12 cellular contexts compared by ENCODE assay signal in genomic region chr17:79804856-79805696, GRCh38. TPM values are rescaled to one million over a fixed set of nuclear protein-coding genes. Genes with fewer than 3 reads are reported as not detected.
A peak's percentile ranks its signal among the peaks of the same experiment; 100 is the strongest.
DNase-seq lines count a peak whose midpoint lies in the region; ATAC-seq and TF ChIP-seq lines count a peak whose summit lies in the region.
"Had no signal": no experiment of that assay in that cellular context is flagged by ENCODE, and none has a peak within 500 bp of the region (broad histone marks: within the 10 kb centered on the region; RNA-seq: fewer than 3 reads in every experiment).

No MANE protein-coding gene starts in this region.

- H3K4me2 ChIP-seq in BLaER1: no peak overlapping the region

- intact Hi-C loops in vagina (cut with DNase I): no loop called here

- H3K27ac ChIP-seq in BLaER1 (no peak overlapping the region), Peyer's patch (no peak overlapping the region), vagina (no peak overlapping the region)
- H3K27ac ChIP-seq: left lung, ovary had no signal

- H3K9me3 ChIP-seq in BLaER1 (no peaks in the 10 kb centered on the region), Peyer's patch (peaks cover 0 to 23% (median 0%) of the 10 kb centered on the region in 4 donors), vagina (no peaks in the 10 kb centered on the region)
- H3K9me3 ChIP-seq: left lung, ovary had no signal

- no peaks in the 10 kb centered on the region for H3K36me3 Mint-ChIP-seq in IgD-negative memory B cell
- no peaks in the 10 kb centered on the region for H3K36me3 Mint-ChIP-seq in brain

- no peak for DNase-seq in Peyer's patch
- no peak for DNase-seq in vagina (ENCODE audit: extremely low spot score in 2 of 2)
- DNase-seq in amygdala (lab: John Stamatoyannopoulos, UW): no peak
- DNase-seq: anterior cingulate cortex; effector CD8-positive, alpha-beta T cell; left lung; ovary had no signal

- peak; percentile 8 for ATAC-seq in GM18870 (IDR thresholded peaks at IDR 0.05; ENCODE audit: unreplicated experiment)
- no peak for ATAC-seq in GM18505 (IDR thresholded peaks at IDR 0.05; ENCODE audit: unreplicated experiment)

- H3K4me3 Mint-ChIP-seq in IgD-negative memory B cell (peak overlapping the region in 3 of 4 donors; percentile 83 to 87 (median 83)), brain (peak overlapping the region; percentile 62 to 85 (median 81))

- peaks cover 57% of the 10 kb centered on the region for H3K27me3 Mint-ChIP-seq in IgD-negative memory B cell
- H3K27me3 Mint-ChIP-seq in brain: peaks cover 87% of the 10 kb centered on the region

- H3K27ac Mint-ChIP-seq in IgD-negative memory B cell: peak overlapping the region; percentile 39 to 98 (median 92)
- H3K27ac Mint-ChIP-seq in brain: no peak overlapping the region

- H3K27me3 ChIP-seq in BLaER1 (peaks cover 100% of the 10 kb centered on the region), Peyer's patch (peaks cover 7 to 98% of the 10 kb centered on the region in 2 donors), vagina (peaks cover 46% of the 10 kb centered on the region)

- TF ChIP-seq CTCF in brain (conservative IDR thresholded peaks at IDR 0.05): no peak
- no peak for TF ChIP-seq CTCF in Peyer's patch (IDR thresholded peaks at IDR 0.05)
- TF ChIP-seq CTCF in vagina (IDR thresholded peaks at IDR 0.05): no peak

- H3K9me3 Mint-ChIP-seq in IgD-negative memory B cell: peaks cover 0 to 10% (median 0%) of the 10 kb centered on the region in 3 donors
- peaks cover 0 to 14% (median 8%) of the 10 kb centered on the region in 5 experiments for H3K9me3 Mint-ChIP-seq in brain

- peaks cover 10 to 21% (median 16%) of the 10 kb centered on the region in 3 donors for H3K4me1 Mint-ChIP-seq in IgD-negative memory B cell
- H3K4me1 Mint-ChIP-seq in brain: peaks cover 53% of the 10 kb centered on the region

- H3K4me3 ChIP-seq in BLaER1 (0 out of 2 replicates have a peak overlapping the region, but pooled peaks have one; percentile 59), Peyer's patch (no peak overlapping the region), vagina (no peak overlapping the region)
- H3K4me3 ChIP-seq: ovary had no signal

- H4K20me1 ChIP-seq in BLaER1: peaks cover 97% of the 10 kb centered on the region

- H3K9ac ChIP-seq in BLaER1: no peak overlapping the region

- H3K36me3 ChIP-seq in BLaER1 (no peaks in the 10 kb centered on the region), Peyer's patch (no peaks in the 10 kb centered on the region), vagina (no peaks in the 10 kb centered on the region)
- H3K36me3 ChIP-seq: left lung, ovary had no signal

- no peak for TF ChIP-seq POLR2A in Peyer's patch (IDR thresholded peaks at IDR 0.05)
- no peak for TF ChIP-seq POLR2A in vagina (IDR thresholded peaks at IDR 0.05)
- no peak for TF ChIP-seq POLR2A in GM18505 (IDR thresholded peaks at IDR 0.05; ENCODE audit: borderline replicate concordance, extremely low read depth, insufficient read depth, insufficient read length)

- H3K4me1 ChIP-seq in BLaER1: peaks cover 39% of the 10 kb centered on the region
- H3K4me1 ChIP-seq in Peyer's patch: peaks cover 5 to 47% (median 9%) of the 10 kb centered on the region in 4 donors
- H3K4me1 ChIP-seq in vagina: peaks cover 45% of the 10 kb centered on the region

RNA-seq across cellular contexts. Expression of gene CBX8, which starts 8.2 kb away (rescaled TPM):
- polyA plus RNA-seq in IgD-negative memory B cell (3.2 TPM), brain (ENCODE audit: insufficient read depth, low read depth, low replicate concordance) (9.4 TPM)
- total RNA-seq in Peyer's patch (10 to 100 TPM in 1 of 4 donors, 1 to 10 TPM in 3; 2.5 to 14.9 (median 3.5) TPM), vagina (0.98 TPM)

RNA-seq across cellular contexts. Expression of gene CBX2, which starts 27.1 kb away (rescaled TPM):
- polyA plus RNA-seq in IgD-negative memory B cell: 0.26 TPM
- polyA plus RNA-seq in brain (ENCODE audit: insufficient read depth, low read depth, low replicate concordance): 36.4 TPM
- under 1 TPM; 0.18 to 0.85 (median 0.81) TPM for total RNA-seq in Peyer's patch
- 5.6 TPM for total RNA-seq in vagina

RNA-seq across cellular contexts. Expression of gene CBX4, which starts 34.2 kb away (rescaled TPM):
- polyA plus RNA-seq in IgD-negative memory B cell (4.1 TPM), brain (ENCODE audit: insufficient read depth, low read depth, low replicate concordance) (30.6 TPM)
- total RNA-seq in Peyer's patch (10 to 100 TPM in 2 of 4 donors, 1 to 10 TPM in 2; 4.9 to 19.0 (median 12.3) TPM), vagina (13.0 TPM)

Comparison
In these comparisons a context has a peak if more than half of its experiments do, and no peak if none do; other contexts are left out.
1. H3K27ac Mint-ChIP-seq: peak in IgD-negative memory B cell (3 of 3); none in brain (0 of 5).